19 cellular contexts compared by ENCODE assay signal in the genomic region with DNA sequence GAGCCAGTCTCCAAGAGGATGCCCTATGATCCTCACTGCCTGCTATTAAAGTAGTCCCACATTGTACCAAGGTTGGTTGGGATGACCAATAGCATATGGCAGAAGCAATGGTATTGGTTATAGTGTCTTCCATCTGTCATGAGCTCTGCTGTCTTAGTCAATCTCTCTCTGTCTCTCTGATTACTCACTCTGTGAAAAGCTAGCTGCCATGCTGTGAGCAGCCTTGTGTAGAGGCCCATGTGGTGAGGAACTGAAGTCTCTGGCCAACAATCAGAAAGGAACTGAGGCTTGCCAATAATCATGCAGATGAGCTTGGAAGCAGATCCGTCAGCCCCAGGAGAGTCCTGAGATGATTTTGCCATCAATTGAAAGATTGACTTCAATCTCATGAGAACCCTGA.
"Had no signal": no experiment of that assay in that cellular context is flagged by ENCODE, and none has a peak within 500 bp of the region (broad histone marks: within the 10 kb centered on the region; RNA-seq: fewer than 3 reads in every experiment).

No MANE protein-coding gene starts in this region.

- H3K4me3 ChIP-seq: lower lobe of right lung, thyroid gland had no signal

- H3K4me3 Mint-ChIP-seq: activated naive CD4-positive, alpha-beta T cell treated with anti-CD3 and anti-CD28 coated beads, Interleukin-2, amount 10 ng/mL, durations not matched to agents 7 days and 5 days; activated naive CD8-positive, alpha-beta T cell treated with anti-CD3 and anti-CD28 coated beads, Interleukin-2, amount 50 U/mL, for 24 hours; activated T-cell treated with anti-CD3 and anti-CD28 coated beads, Interleukin-2, amount 50 U/mL, for 4 hours; central memory CD8-positive, alpha-beta T cell; mesothelial cell of epicardium; nephron progenitor cell had no signal

- H3K27me3 ChIP-seq: thyroid gland had no signal

- H3K27ac Mint-ChIP-seq: activated naive CD8-positive, alpha-beta T cell treated with anti-CD3 and anti-CD28 coated beads, Interleukin-2, amount 50 U/mL, for 24 hours; mesothelial cell of epicardium; nephron progenitor cell had no signal

- DNase-seq: activated CD4-positive, alpha-beta T cell treated with anti-CD3 and anti-CD28 coated beads for 4 hours; activated CD8-positive, alpha-beta memory T cell treated with anti-CD3 and anti-CD28 coated beads, Interleukin-2, amount 50 U/mL, for 4 hours; activated effector memory CD4-positive, alpha-beta T cell treated with Interleukin-2 at 50 U/mL for 16 hours; activated naive CD4-positive, alpha-beta T cell treated with anti-CD3 and anti-CD28 coated beads, Interleukin-2, amount 10 ng/mL, durations not matched to agents 7 days and 5 days; activated naive CD8-positive, alpha-beta T cell treated with anti-CD3 and anti-CD28 coated beads, Interleukin-2, amount 50 U/mL, for 24 hours; activated T-cell treated with anti-CD3 and anti-CD28 coated beads, Interleukin-2, amount 50 U/mL, for 4 hours; anterior cingulate cortex; effector CD4-positive, alpha-beta T cell; lower lobe of right lung; nephron progenitor cell; nucleus accumbens; posterior cingulate gyrus; stimulated activated naive CD4-positive, alpha-beta T cell; SW 1271; thyroid gland had no signal

- H3K4me1 ChIP-seq: lower lobe of right lung, thyroid gland had no signal

- H3K9me3 Mint-ChIP-seq: central memory CD8-positive, alpha-beta T cell had no signal

- ATAC-seq: activated naive CD8-positive, alpha-beta T cell treated with anti-CD3 and anti-CD28 coated beads, Interleukin-2, amount 50 U/mL, for 24 hours; activated T-cell treated with anti-CD3 and anti-CD28 coated beads, Interleukin-2, amount 50 U/mL, for 4 hours; esophagus mucosa; lower lobe of right lung had no signal

- H3K4me1 Mint-ChIP-seq: central memory CD8-positive, alpha-beta T cell; mesothelial cell of epicardium; nephron progenitor cell had no signal

- H3K36me3 Mint-ChIP-seq: activated naive CD4-positive, alpha-beta T cell treated with anti-CD3 and anti-CD28 coated beads, Interleukin-2, amount 10 ng/mL, durations not matched to agents 7 days and 5 days; mesothelial cell of epicardium had no signal

- H3K9me3 ChIP-seq: lower lobe of right lung, thyroid gland had no signal

- H3K36me3 ChIP-seq: lower lobe of right lung, thyroid gland had no signal

- H3K27ac ChIP-seq: lower lobe of right lung, thyroid gland, VCaP had no signal
